In the genomic region with DNA sequence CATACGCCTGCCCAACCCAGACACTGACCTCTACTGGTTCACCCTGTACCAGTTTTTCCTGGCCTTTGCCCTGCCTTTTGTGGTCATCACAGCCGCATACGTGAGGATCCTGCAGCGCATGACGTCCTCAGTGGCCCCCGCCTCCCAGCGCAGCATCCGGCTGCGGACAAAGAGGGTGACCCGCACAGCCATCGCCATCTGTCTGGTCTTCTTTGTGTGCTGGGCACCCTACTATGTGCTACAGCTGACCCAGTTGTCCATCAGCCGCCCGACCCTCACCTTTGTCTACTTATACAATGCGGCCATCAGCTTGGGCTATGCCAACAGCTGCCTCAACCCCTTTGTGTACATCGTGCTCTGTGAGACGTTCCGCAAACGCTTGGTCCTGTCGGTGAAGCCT, we compare ENCODE assay signal across 22 cellular contexts. TPM values are rescaled to one million over a fixed set of nuclear protein-coding genes. Genes with fewer than 3 reads are reported as not detected.
DNase-seq lines count a peak whose midpoint lies in the region; ATAC-seq, FAIRE-seq and TF ChIP-seq lines count a peak whose summit lies in the region.
"Had no signal": no experiment of that assay in that cellular context is flagged by ENCODE, and none has a peak within 500 bp of the region (broad histone marks: within the 10 kb centered on the region; RNA-seq: fewer than 3 reads in every experiment).

No MANE protein-coding gene starts in this region.

- FAIRE-seq in HepG2 (lab: Jason Lieb, UNC), result no peak
- FAIRE-seq: HTR-8/SVneo had no signal

- no peak overlapping the region for H3K9ac ChIP-seq in HepG2 (ENCODE audit: insufficient read depth, low read depth, low read length)

- no peaks in the 10 kb centered on the region for H4K20me1 ChIP-seq in HepG2 (ENCODE audit: insufficient read depth, low read length)

- H3K27me3 ChIP-seq in HepG2 (ENCODE audit: control insufficient read depth in 1 of 2, insufficient read depth in 2 of 2, low read length in 2 of 2) (peaks cover 0 to 22% of the 10 kb centered on the region in 2 experiments), right lobe of liver (no peaks in the 10 kb centered on the region)
- H3K27me3 ChIP-seq: SJCRH30 had no signal

- H3K79me2 ChIP-seq in HepG2 (ENCODE audit: insufficient read depth, low read length), result no peaks in the 10 kb centered on the region

- peaks cover 9% of the 10 kb centered on the region for H3K27me3 Mint-ChIP-seq in activated T-helper 2 cell treated with anti-CD3 and anti-CD28 coated beads, Interferon-gamma antibody, Interleukin-2, Interleukin-4, amounts not matched to agents 10 μg/mL and 5 μg/mL and 100 μg/mL, durations not matched to agents 14 hours and 24 hours and 36 hours (ENCODE audit: low read depth)

- no peak overlapping the region for H2AFZ ChIP-seq in HepG2 (ENCODE audit: low read length)

- DNase-seq in HepG2 (ENCODE audit: low spot score) (no peak), right lobe of liver (no peak), NCI-H510A treated with DMSO at 0.1 percent for 48 hours (lab: John Stamatoyannopoulos, UW) (no peak), SKM-1 (lab: John Stamatoyannopoulos, UW; ENCODE audit: unreplicated experiment) (no peak), NCI-H146 (lab: John Stamatoyannopoulos, UW) (no peak)
- no peak for DNase-seq in activated T-helper 2 cell treated with anti-CD3 and anti-CD28 coated beads, Interferon-gamma antibody, Interleukin-2, Interleukin-4, amounts not matched to agents 10 μg/mL and 5 μg/mL and 100 μg/mL, durations not matched to agents 14 hours and 24 hours and 36 hours (ENCODE audit: low spot score)
- DNase-seq: ACHN, AML-193, COR-L47, KBM-7, MV-4-11, NCI-H1417 treated with DMSO at 0.1 percent for 48 hours, NCI-H2029, NCI-H2171, NCI-H446 treated with DMSO at 0.1 percent for 48 hours, NCI-H82, PC-3, SJCRH30 had no signal

- H3K9me3 ChIP-seq in HepG2 (ENCODE audit: low read length) (no peaks in the 10 kb centered on the region), right lobe of liver (no peaks in the 10 kb centered on the region), mesodermal cell (ENCODE audit: control insufficient read depth, low read length) (no peaks in the 10 kb centered on the region)
- H3K9me3 ChIP-seq: HAP-1, SJCRH30 had no signal

- H3K4me1 ChIP-seq in HepG2 (ENCODE audit: insufficient read depth, low read length) (peaks cover 54% of the 10 kb centered on the region), right lobe of liver (peaks cover 0 to 46% (median 16%) of the 10 kb centered on the region in 4 donors), mesodermal cell (ENCODE audit: control insufficient read depth, insufficient read depth, low read length, poor library complexity, severe bottlenecking) (peaks cover 54% of the 10 kb centered on the region)
- H3K4me1 ChIP-seq: HAP-1 had no signal

- H3K36me3 Mint-ChIP-seq in activated T-helper 2 cell treated with anti-CD3 and anti-CD28 coated beads, Interferon-gamma antibody, Interleukin-2, Interleukin-4, amounts not matched to agents 10 μg/mL and 5 μg/mL and 100 μg/mL, durations not matched to agents 14 hours and 24 hours and 36 hours (ENCODE audit: low read depth), result no peaks in the 10 kb centered on the region
- H3K36me3 Mint-ChIP-seq: CD14-positive monocyte had no signal

- 0 out of 2 replicates have a peak overlapping the region, but pooled peaks have one; percentile 14 for H3K4me2 ChIP-seq in HepG2 (ENCODE audit: low read depth, low read length)

- TF ChIP-seq CTCF in HepG2 (CRISPR knock-in tag; IDR thresholded peaks at IDR 0.05), result peak; percentile 24
- no peak for TF ChIP-seq CTCF in right lobe of liver (IDR thresholded peaks at IDR 0.05)

- no peak for TF ChIP-seq RAD21 in HepG2 (CRISPR knock-in tag; IDR thresholded peaks at IDR 0.05)

- intact Hi-C loops in HepG2 (cut with micrococcal nuclease; ENCODE audit: unreplicated experiment), result loop anchor here (5.0 kb wide), 1 partner anchor 36 kb away; no protein-coding TSS in a partner anchor
- intact Hi-C loops in right lobe of liver (cut with DNase I), result no loop called here
- intact Hi-C loops in activated T-helper 2 cell treated with anti-CD3 and anti-CD28 coated beads, Interferon-gamma antibody, Interleukin-2, Interleukin-4, amounts not matched to agents 10 μg/mL and 5 μg/mL and 100 μg/mL, durations not matched to agents 14 hours and 24 hours and 36 hours (cut with micrococcal nuclease), result loop anchor here (5.0 kb wide), 1 partner anchor 216 kb away; no protein-coding TSS in a partner anchor

- no peaks in the 10 kb centered on the region for H3K36me3 ChIP-seq in HepG2 (replicated peaks in 1 of 2; ENCODE audit: control insufficient read depth in 1 of 2, insufficient read depth in 2 of 2, low read length in 2 of 2)
- H3K36me3 ChIP-seq in right lobe of liver, result no peaks in the 10 kb centered on the region
- peaks cover 12% of the 10 kb centered on the region for H3K36me3 ChIP-seq in mesodermal cell (ENCODE audit: control insufficient read depth, insufficient read depth, low read length)
- H3K36me3 ChIP-seq: HAP-1, SJCRH30 had no signal

- no TSS peak for BruUV-seq in HepG2 (replicated peaks; lab: Mats Ljungman, UMichigan)

- CTCF ChIA-PET in HepG2 (lab: Yijun Ruan, JAX; ENCODE audit: low intra/inter-chr PET ratio, low total read pairs), result interaction anchor here (4.3 kb wide), 1 partner anchor 79 kb away, joined by 34 read pairs; no protein-coding TSS in a partner anchor

- in situ Hi-C loops in HepG2 (cut with HindIII; ENCODE audit: extremely low pct_ligation_motif_present, low pct_unique_long_range_greater_than_20kb), result loop anchor here (5.0 to 10.0 kb wide), 2 partner anchors 76 to 213 kb away; no protein-coding TSS in a partner anchor

- POLR2A ChIA-PET in HepG2 (lab: Yijun Ruan, JAX), result no interaction called here

- 87% methylated on average over 19 of the region's 19 CpGs for WGBS in HepG2 (ENCODE audit: low lambda C conversion rate)
- WGBS in right lobe of liver (ENCODE audit: insufficient coverage, low coverage, low lambda C conversion rate, missing lambda C conversion rate), result 90% methylated on average over 2 of the region's 19 CpGs
- 92 to 98% methylated on average over 18 to 19 of the region's 19 CpGs for WGBS in mesodermal cell (ENCODE audit: insufficient coverage in 2 of 2), 2 experiments

- no peak for TF ChIP-seq EP300 in HepG2 (IDR thresholded peaks at IDR 0.05; ENCODE audit: low read depth in 2 of 2, low read length in 2 of 2)
- no peak for TF ChIP-seq EP300 in HepG2 (CRISPR knock-in tag; IDR thresholded peaks at IDR 0.05; ENCODE audit: borderline replicate concordance)

- H3K27ac Mint-ChIP-seq in activated T-helper 2 cell treated with anti-CD3 and anti-CD28 coated beads, Interferon-gamma antibody, Interleukin-2, Interleukin-4, amounts not matched to agents 10 μg/mL and 5 μg/mL and 100 μg/mL, durations not matched to agents 14 hours and 24 hours and 36 hours, result peak overlapping the region; percentile 6

- ATAC-seq in HepG2 (no peak), right lobe of liver (no peak)
- ATAC-seq: PC-3 had no signal

- peaks cover 29% of the 10 kb centered on the region for H3K4me1 Mint-ChIP-seq in activated T-helper 2 cell treated with anti-CD3 and anti-CD28 coated beads, Interferon-gamma antibody, Interleukin-2, Interleukin-4, amounts not matched to agents 10 μg/mL and 5 μg/mL and 100 μg/mL, durations not matched to agents 14 hours and 24 hours and 36 hours (ENCODE audit: low read depth)

- H3K9me3 Mint-ChIP-seq in activated T-helper 2 cell treated with anti-CD3 and anti-CD28 coated beads, Interferon-gamma antibody, Interleukin-2, Interleukin-4, amounts not matched to agents 10 μg/mL and 5 μg/mL and 100 μg/mL, durations not matched to agents 14 hours and 24 hours and 36 hours, result no peaks in the 10 kb centered on the region
- H3K9me3 Mint-ChIP-seq: CD14-positive monocyte had no signal

- no peak overlapping the region for H3K4me3 ChIP-seq in HepG2 (replicated peaks in 1 of 3; ENCODE audit: insufficient read depth in 1 of 3, low read depth in 2 of 3, low read length in 3 of 3)
- H3K4me3 ChIP-seq in right lobe of liver, result no peak overlapping the region
- no peak overlapping the region for H3K4me3 ChIP-seq in mesodermal cell (ENCODE audit: extremely low read depth, insufficient read depth, low read length, poor library complexity, severe bottlenecking)
- H3K4me3 ChIP-seq: HAP-1, SJCRH30 had no signal

- no peak overlapping the region for H3K4me3 Mint-ChIP-seq in activated T-helper 2 cell treated with anti-CD3 and anti-CD28 coated beads, Interferon-gamma antibody, Interleukin-2, Interleukin-4, amounts not matched to agents 10 μg/mL and 5 μg/mL and 100 μg/mL, durations not matched to agents 14 hours and 24 hours and 36 hours (ENCODE audit: low read depth)
- H3K4me3 Mint-ChIP-seq: CD14-positive monocyte had no signal

- TF ChIP-seq POLR2A in HepG2 (IDR thresholded peaks at IDR 0.05; ENCODE audit: insufficient read depth in 1 of 2, low read depth in 2 of 2, low read length in 2 of 2), result no peak
- TF ChIP-seq POLR2A in right lobe of liver (IDR thresholded peaks at IDR 0.05), result no peak

- H3K27ac ChIP-seq in HepG2 (ENCODE audit: extremely low read length, insufficient read depth, low read length), result no peak overlapping the region
- H3K27ac ChIP-seq in right lobe of liver, result no peak overlapping the region
- peak overlapping the region; percentile 87 for H3K27ac ChIP-seq in mesodermal cell (ENCODE audit: low read depth, low read length, severe bottlenecking)
- H3K27ac ChIP-seq: SJCRH30 had no signal

RNA-seq across cellular contexts. Expression of gene MCHR1, which starts 2.2 kb away (rescaled TPM):
- total RNA-seq in HepG2 (2016; rRNA removed; fragmentation: Illumina TruSeq; extraction: Trizol) (0.28 and 0.40 TPM in 2 replicates), right lobe of liver (1 to 10 TPM; 1.1 to 3.7 (median 1.9) TPM)
- total RNA-seq in HepG2 (2016; cell fraction: cytosol; rRNA removed; fragmentation: Illumina TruSeq; extraction: Trizol; ENCODE audit: low read depth), result 0.09 and 0.20 TPM in 2 replicates
- 0.25 and 0.35 TPM in 2 replicates for total RNA-seq in HepG2 (2016; cell fraction: insoluble cytoplasmic fraction; rRNA removed; fragmentation: Illumina TruSeq; extraction: Trizol)
- total RNA-seq in HepG2 (2016; cell fraction: membrane; rRNA removed; fragmentation: Illumina TruSeq; extraction: Trizol), result 0.31 and 0.41 TPM in 2 replicates
- 0.28 and 0.34 TPM in 2 replicates for total RNA-seq in HepG2 (2016; cell fraction: nucleus; rRNA removed; fragmentation: Illumina TruSeq; extraction: Trizol)
- polyA plus RNA-seq in HepG2 (2011; rRNA removed), result 0.42 and 0.83 TPM in 2 replicates
- polyA plus RNA-seq in HepG2 (2011; cell fraction: cytosol; rRNA removed), result 0.38 and 0.42 TPM in 2 replicates
- 0.08 and 0.24 TPM in 2 replicates for polyA plus RNA-seq in HepG2 (2011; cell fraction: nucleus; rRNA removed)
- polyA plus RNA-seq in HepG2 (2012), result 0.21 and 0.59 TPM in 2 replicates
- 0.16 and 0.25 TPM in 2 replicates for polyA plus RNA-seq in HepG2 (2016; cell fraction: cytosol; fragmentation: Illumina TruSeq; extraction: Trizol; ENCODE audit: low read depth)
- 0.35 and 0.46 TPM in 2 replicates for polyA plus RNA-seq in HepG2 (2016; cell fraction: insoluble cytoplasmic fraction; fragmentation: Illumina TruSeq; extraction: Trizol; ENCODE audit: low read depth)
- polyA plus RNA-seq in HepG2 (2016; cell fraction: membrane; fragmentation: Illumina TruSeq; extraction: Trizol; ENCODE audit: low read depth), result 0.16 and 0.31 TPM in 2 replicates
- polyA plus RNA-seq in HepG2 (2016; cell fraction: nucleus; fragmentation: Illumina TruSeq; extraction: Trizol; ENCODE audit: insufficient read depth, low read depth), result 0.25 TPM in 1 of 2 replicates, not detected in the other
- polyA minus RNA-seq in HepG2 (2011; rRNA and poly(A)+ RNA removed; ENCODE audit: low replicate concordance), result 2.8 TPM in 1 of 2 replicates, not detected in the other
- not detected in 2 replicates for polyA minus RNA-seq in HepG2 (2011; cell fraction: cytosol; rRNA and poly(A)+ RNA removed)
- polyA minus RNA-seq in HepG2 (2011; cell fraction: nucleus; rRNA and poly(A)+ RNA removed), result not detected in 2 replicates
- not detected in 2 replicates for total RNA-seq in activated T-helper 2 cell treated with anti-CD3 and anti-CD28 coated beads, Interferon-gamma antibody, Interleukin-2, Interleukin-4, amounts not matched to agents 10 μg/mL and 5 μg/mL and 100 μg/mL, durations not matched to agents 14 hours and 24 hours and 36 hours
- polyA plus RNA-seq in mesodermal cell (2013, experiment 1 of 2), result 58.7 TPM
- 48.5 TPM for polyA plus RNA-seq in mesodermal cell (2013, experiment 2 of 2)
- total RNA-seq: PC-3 had no signal

RNA-seq across cellular contexts. Expression of gene MRTFA, which starts 44.9 kb away (rescaled TPM):
- total RNA-seq in HepG2 (2016; rRNA removed; fragmentation: Illumina TruSeq; extraction: Trizol) (8.2 and 9.9 TPM in 2 replicates), right lobe of liver (10 to 100 TPM in 5 of 6 experiments, 1 to 10 TPM in 1; 9.3 to 20.6 (median 16.3) TPM)
- 10.0 and 14.3 TPM in 2 replicates for total RNA-seq in HepG2 (2016; cell fraction: cytosol; rRNA removed; fragmentation: Illumina TruSeq; extraction: Trizol; ENCODE audit: low read depth)
- total RNA-seq in HepG2 (2016; cell fraction: insoluble cytoplasmic fraction; rRNA removed; fragmentation: Illumina TruSeq; extraction: Trizol), result 5.1 and 7.9 TPM in 2 replicates
- 4.8 and 7.5 TPM in 2 replicates for total RNA-seq in HepG2 (2016; cell fraction: membrane; rRNA removed; fragmentation: Illumina TruSeq; extraction: Trizol)
- 11.0 and 11.8 TPM in 2 replicates for total RNA-seq in HepG2 (2016; cell fraction: nucleus; rRNA removed; fragmentation: Illumina TruSeq; extraction: Trizol)
- polyA plus RNA-seq in HepG2 (2011; rRNA removed), result 2.4 TPM in 2 replicates
- polyA plus RNA-seq in HepG2 (2011; cell fraction: cytosol; rRNA removed), result 2.0 and 2.1 TPM in 2 replicates
- polyA plus RNA-seq in HepG2 (2011; cell fraction: nucleus; rRNA removed), result 12.6 and 14.1 TPM in 2 replicates
- polyA plus RNA-seq in HepG2 (2012), result 5.7 and 10.2 TPM in 2 replicates
- polyA plus RNA-seq in HepG2 (2016; cell fraction: cytosol; fragmentation: Illumina TruSeq; extraction: Trizol; ENCODE audit: low read depth), result 0.74 and 0.75 TPM in 2 replicates
- 5.4 and 8.3 TPM in 2 replicates for polyA plus RNA-seq in HepG2 (2016; cell fraction: insoluble cytoplasmic fraction; fragmentation: Illumina TruSeq; extraction: Trizol; ENCODE audit: low read depth)
- 1.4 and 1.8 TPM in 2 replicates for polyA plus RNA-seq in HepG2 (2016; cell fraction: membrane; fragmentation: Illumina TruSeq; extraction: Trizol; ENCODE audit: low read depth)
- 13.8 and 15.2 TPM in 2 replicates for polyA plus RNA-seq in HepG2 (2016; cell fraction: nucleus; fragmentation: Illumina TruSeq; extraction: Trizol; ENCODE audit: insufficient read depth, low read depth)
- 19.1 and 29.6 TPM in 2 replicates for polyA minus RNA-seq in HepG2 (2011; rRNA and poly(A)+ RNA removed; ENCODE audit: low replicate concordance)
- 12.1 and 18.0 TPM in 2 replicates for polyA minus RNA-seq in HepG2 (2011; cell fraction: cytosol; rRNA and poly(A)+ RNA removed)
- 24.1 and 32.1 TPM in 2 replicates for polyA minus RNA-seq in HepG2 (2011; cell fraction: nucleus; rRNA and poly(A)+ RNA removed)
- 48.9 and 51.6 TPM in 2 replicates for total RNA-seq in activated T-helper 2 cell treated with anti-CD3 and anti-CD28 coated beads, Interferon-gamma antibody, Interleukin-2, Interleukin-4, amounts not matched to agents 10 μg/mL and 5 μg/mL and 100 μg/mL, durations not matched to agents 14 hours and 24 hours and 36 hours
- 49.7 TPM for polyA plus RNA-seq in mesodermal cell (2013, experiment 1 of 2)
- polyA plus RNA-seq in mesodermal cell (2013, experiment 2 of 2), result 40.2 TPM

Comparison
In these comparisons a context has a peak if more than half of its experiments do, and no peak if none do; other contexts are left out.
1. intact Hi-C loops: an anchor here in HepG2 (5.0 kb wide) and activated T-helper 2 cell treated with anti-CD3 and anti-CD28 coated beads, Interferon-gamma antibody, Interleukin-2, Interleukin-4, amounts not matched to agents 10 μg/mL and 5 μg/mL and 100 μg/mL, durations not matched to agents 14 hours and 24 hours and 36 hours (5.0 kb wide); none called in right lobe of liver.